4 cellular contexts compared by ENCODE assay signal in the genomic region with DNA sequence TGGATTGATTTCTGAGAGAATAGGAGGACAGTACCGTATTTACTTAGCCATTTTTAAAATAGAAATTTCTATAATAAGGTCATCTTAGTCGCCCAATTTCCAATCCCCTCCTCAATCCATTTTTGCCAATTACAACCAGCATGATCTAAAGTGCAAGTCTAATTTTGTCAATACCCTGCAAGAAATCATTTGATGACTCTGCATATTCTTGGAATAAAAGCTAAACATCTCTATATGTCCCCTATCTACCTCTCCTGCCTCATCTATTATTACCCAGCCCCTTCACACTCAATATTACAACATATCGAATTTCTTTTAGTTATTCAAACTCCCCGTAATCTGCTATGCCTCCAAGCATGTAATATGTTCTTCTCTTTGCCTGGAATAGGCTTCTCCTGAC.
TF ChIP-seq lines count a peak whose summit lies in the region.

No MANE protein-coding gene starts in this region.

TF ChIP-seq in HepG2, 621 proteins besides CTCF, POLR2A, EP300 and RAD21:
- no peak for TF ChIP-seq ZNF431 (CRISPR knock-in tag; IDR thresholded peaks at IDR 0.05; ENCODE audit: borderline replicate concordance, low read depth)
- TF ChIP-seq, protein P1, sequence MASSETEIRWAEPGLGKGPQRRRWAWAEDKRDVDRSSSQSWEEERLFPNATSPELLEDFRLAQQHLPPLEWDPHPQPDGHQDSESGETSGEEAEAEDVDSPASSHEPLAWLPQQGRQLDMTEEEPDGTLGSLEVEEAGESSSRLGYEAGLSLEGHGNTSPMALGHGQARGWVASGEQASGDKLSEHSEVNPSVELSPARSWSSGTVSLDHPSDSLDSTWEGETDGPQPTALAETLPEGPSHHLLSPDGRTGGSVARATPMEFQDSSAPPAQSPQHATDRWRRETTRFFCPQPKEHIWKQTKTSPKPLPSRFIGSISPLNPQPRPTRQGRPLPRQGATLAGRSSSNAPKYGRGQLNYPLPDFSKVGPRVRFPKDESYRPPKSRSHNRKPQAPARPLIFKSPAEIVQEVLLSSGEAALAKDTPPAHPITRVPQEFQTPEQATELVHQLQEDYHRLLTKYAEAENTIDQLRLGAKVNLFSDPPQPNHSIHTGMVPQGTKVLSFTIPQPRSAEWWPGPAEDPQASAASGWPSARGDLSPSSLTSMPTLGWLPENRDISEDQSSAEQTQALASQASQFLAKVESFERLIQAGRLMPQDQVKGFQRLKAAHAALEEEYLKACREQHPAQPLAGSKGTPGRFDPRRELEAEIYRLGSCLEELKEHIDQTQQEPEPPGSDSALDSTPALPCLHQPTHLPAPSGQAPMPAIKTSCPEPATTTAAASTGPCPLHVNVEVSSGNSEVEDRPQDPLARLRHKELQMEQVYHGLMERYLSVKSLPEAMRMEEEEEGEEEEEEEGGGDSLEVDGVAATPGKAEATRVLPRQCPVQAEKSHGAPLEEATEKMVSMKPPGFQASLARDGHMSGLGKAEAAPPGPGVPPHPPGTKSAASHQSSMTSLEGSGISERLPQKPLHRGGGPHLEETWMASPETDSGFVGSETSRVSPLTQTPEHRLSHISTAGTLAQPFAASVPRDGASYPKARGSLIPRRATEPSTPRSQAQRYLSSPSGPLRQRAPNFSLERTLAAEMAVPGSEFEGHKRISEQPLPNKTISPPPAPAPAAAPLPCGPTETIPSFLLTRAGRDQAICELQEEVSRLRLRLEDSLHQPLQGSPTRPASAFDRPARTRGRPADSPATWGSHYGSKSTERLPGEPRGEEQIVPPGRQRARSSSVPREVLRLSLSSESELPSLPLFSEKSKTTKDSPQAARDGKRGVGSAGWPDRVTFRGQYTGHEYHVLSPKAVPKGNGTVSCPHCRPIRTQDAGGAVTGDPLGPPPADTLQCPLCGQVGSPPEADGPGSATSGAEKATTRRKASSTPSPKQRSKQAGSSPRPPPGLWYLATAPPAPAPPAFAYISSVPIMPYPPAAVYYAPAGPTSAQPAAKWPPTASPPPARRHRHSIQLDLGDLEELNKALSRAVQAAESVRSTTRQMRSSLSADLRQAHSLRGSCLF (CRISPR knock-in tag; IDR thresholded peaks at IDR 0.05; ENCODE audit: borderline replicate concordance) = no peak
- TF ChIP-seq MAFK (conservative IDR thresholded peaks at IDR 0.05 in 1 of 2, IDR thresholded peaks at IDR 0.05 in 1 of 2; ENCODE audit: low read length in 2 of 2) = peak; percentile 76 to 87
- peak; percentile 76 for TF ChIP-seq MAFF (IDR thresholded peaks at IDR 0.05; ENCODE audit: low read depth, low read length)
- no peak for TF ChIP-seq NR2F1 (CRISPR knock-in tag; IDR thresholded peaks at IDR 0.05)
TF ChIP-seq in HepG2: peak in this region for 2.

TF ChIP-seq in A549, 52 proteins besides CTCF, POLR2A, EP300 and RAD21:
- TF ChIP-seq HDAC2 (IDR thresholded peaks at IDR 0.05) = no peak
- peak; percentile 81 for TF ChIP-seq MAFK (IDR thresholded peaks at IDR 0.05; ENCODE audit: partially characterized antibody)
TF ChIP-seq in A549: peak in this region for 1.

TF ChIP-seq in IMR-90, 13 proteins besides CTCF, POLR2A, EP300 and RAD21:
- TF ChIP-seq MAFK (IDR thresholded peaks at IDR 0.05; ENCODE audit: low read depth, low read length) (peak; percentile 67), CHD1 (IDR thresholded peaks at IDR 0.05; ENCODE audit: low read depth, low read length) (no peak)

TF ChIP-seq in K562, 482 proteins besides CTCF, POLR2A, EP300 and RAD21:
- no peak for TF ChIP-seq E2F8 (IDR thresholded peaks at IDR 0.05; ENCODE audit: low read depth, partially characterized antibody)
- TF ChIP-seq C11orf30 (IDR thresholded peaks at IDR 0.05; ENCODE audit: low read depth) = peak; percentile 26; the same call in 1 of the 2 replicates
- TF ChIP-seq MAFG (tag; conservative IDR thresholded peaks at IDR 0.05) = peak; percentile 43; the same call in 1 of the 2 replicates
- TF ChIP-seq, protein P2, sequence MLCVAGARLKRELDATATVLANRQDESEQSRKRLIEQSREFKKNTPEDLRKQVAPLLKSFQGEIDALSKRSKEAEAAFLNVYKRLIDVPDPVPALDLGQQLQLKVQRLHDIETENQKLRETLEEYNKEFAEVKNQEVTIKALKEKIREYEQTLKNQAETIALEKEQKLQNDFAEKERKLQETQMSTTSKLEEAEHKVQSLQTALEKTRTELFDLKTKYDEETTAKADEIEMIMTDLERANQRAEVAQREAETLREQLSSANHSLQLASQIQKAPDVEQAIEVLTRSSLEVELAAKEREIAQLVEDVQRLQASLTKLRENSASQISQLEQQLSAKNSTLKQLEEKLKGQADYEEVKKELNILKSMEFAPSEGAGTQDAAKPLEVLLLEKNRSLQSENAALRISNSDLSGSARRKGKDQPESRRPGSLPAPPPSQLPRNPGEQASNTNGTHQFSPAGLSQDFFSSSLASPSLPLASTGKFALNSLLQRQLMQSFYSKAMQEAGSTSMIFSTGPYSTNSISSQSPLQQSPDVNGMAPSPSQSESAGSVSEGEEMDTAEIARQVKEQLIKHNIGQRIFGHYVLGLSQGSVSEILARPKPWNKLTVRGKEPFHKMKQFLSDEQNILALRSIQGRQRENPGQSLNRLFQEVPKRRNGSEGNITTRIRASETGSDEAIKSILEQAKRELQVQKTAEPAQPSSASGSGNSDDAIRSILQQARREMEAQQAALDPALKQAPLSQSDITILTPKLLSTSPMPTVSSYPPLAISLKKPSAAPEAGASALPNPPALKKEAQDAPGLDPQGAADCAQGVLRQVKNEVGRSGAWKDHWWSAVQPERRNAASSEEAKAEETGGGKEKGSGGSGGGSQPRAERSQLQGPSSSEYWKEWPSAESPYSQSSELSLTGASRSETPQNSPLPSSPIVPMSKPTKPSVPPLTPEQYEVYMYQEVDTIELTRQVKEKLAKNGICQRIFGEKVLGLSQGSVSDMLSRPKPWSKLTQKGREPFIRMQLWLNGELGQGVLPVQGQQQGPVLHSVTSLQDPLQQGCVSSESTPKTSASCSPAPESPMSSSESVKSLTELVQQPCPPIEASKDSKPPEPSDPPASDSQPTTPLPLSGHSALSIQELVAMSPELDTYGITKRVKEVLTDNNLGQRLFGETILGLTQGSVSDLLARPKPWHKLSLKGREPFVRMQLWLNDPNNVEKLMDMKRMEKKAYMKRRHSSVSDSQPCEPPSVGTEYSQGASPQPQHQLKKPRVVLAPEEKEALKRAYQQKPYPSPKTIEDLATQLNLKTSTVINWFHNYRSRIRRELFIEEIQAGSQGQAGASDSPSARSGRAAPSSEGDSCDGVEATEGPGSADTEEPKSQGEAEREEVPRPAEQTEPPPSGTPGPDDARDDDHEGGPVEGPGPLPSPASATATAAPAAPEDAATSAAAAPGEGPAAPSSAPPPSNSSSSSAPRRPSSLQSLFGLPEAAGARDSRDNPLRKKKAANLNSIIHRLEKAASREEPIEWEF (CRISPR knock-in tag; IDR thresholded peaks at IDR 0.05) = no peak
- peak; percentile 64 for TF ChIP-seq ZNF316 (IDR thresholded peaks at IDR 0.05)
- TF ChIP-seq MAFK (IDR thresholded peaks at IDR 0.05; ENCODE audit: low read length) = peak; percentile 11; the same call in 1 of the 2 replicates
- TF ChIP-seq SMAD3 (CRISPR knock-in tag; conservative IDR thresholded peaks at IDR 0.05) = no peak
- no peak for TF ChIP-seq HMGN3 (IDR thresholded peaks at IDR 0.05; ENCODE audit: borderline replicate concordance, extremely low read depth, insufficient read length, low read depth, low read length)
